ENCODE assay signal across 8 cellular contexts in genomic region chr9:90226839-90227338, GRCh38.
DNase-seq lines count a peak whose midpoint lies in the region; ATAC-seq, FAIRE-seq and TF ChIP-seq lines count a peak whose summit lies in the region.
"Not testable (repeated sequence)": the region's sequence is repeated elsewhere in the genome, so short reads cannot be mapped to it uniquely, and the experiment has no call there.

No MANE protein-coding gene starts in this region.

- in situ Hi-C loops in HepG2 (cut with HindIII; ENCODE audit: extremely low pct_ligation_motif_present, low pct_unique_long_range_greater_than_20kb): loop anchor here (25.0 kb wide), 1 partner anchor 635 kb away; no protein-coding TSS in a partner anchor

- peak; percentile 68 for TF ChIP-seq RAD21 in HepG2 (CRISPR knock-in tag; IDR thresholded peaks at IDR 0.05)

- H3K27ac ChIP-seq in dorsolateral prefrontal cortex; HepG2 (ENCODE audit: extremely low read length, insufficient read depth, low read length); vagina: not testable (repeated sequence)

- POLR2A ChIA-PET in HepG2 (lab: Yijun Ruan, JAX): not testable (repeated sequence)

- not testable (repeated sequence) for BruUV-seq in HepG2 (replicated peaks; lab: Mats Ljungman, UMichigan)

- not testable (repeated sequence) for FAIRE-seq in HepG2 (lab: Jason Lieb, UNC)

- H3K79me2 ChIP-seq in HepG2 (ENCODE audit: insufficient read depth, low read length): not testable (repeated sequence)

- H3K36me3 ChIP-seq in HepG2 (replicated peaks in 1 of 2; ENCODE audit: control insufficient read depth in 1 of 2, insufficient read depth in 2 of 2, low read length in 2 of 2); vagina: not testable (repeated sequence)

- not testable (repeated sequence) for H3K4me1 ChIP-seq in HepG2 (ENCODE audit: insufficient read depth, low read length); vagina

- H3K27me3 ChIP-seq in dorsolateral prefrontal cortex; HepG2 (ENCODE audit: control insufficient read depth in 1 of 2, insufficient read depth in 2 of 2, low read length in 2 of 2); vagina: not testable (repeated sequence)

- TF ChIP-seq EP300 in HepG2 (IDR thresholded peaks at IDR 0.05; ENCODE audit: low read depth in 2 of 2, low read length in 2 of 2); HepG2 (CRISPR knock-in tag; IDR thresholded peaks at IDR 0.05; ENCODE audit: borderline replicate concordance): not testable (repeated sequence)

- ATAC-seq in HepG2: not testable (repeated sequence)

- intact Hi-C loops in dorsolateral prefrontal cortex (cut with DNase I): loop anchor here (5.0 to 10.0 kb wide), 3 partner anchors 415 to 548 kb away; partner anchors contain the start of gene DIRAS2 (in 2 of the 2)
- intact Hi-C loops in HepG2 (cut with micrococcal nuclease; ENCODE audit: unreplicated experiment): loop anchor here (5.0 kb wide), 1 partner anchor 530 kb away; no protein-coding TSS in a partner anchor
- intact Hi-C loops in vagina (cut with DNase I): not testable (repeated sequence)

- TF ChIP-seq POLR2A in HepG2 (IDR thresholded peaks at IDR 0.05; ENCODE audit: insufficient read depth in 1 of 2, low read depth in 2 of 2, low read length in 2 of 2); vagina (IDR thresholded peaks at IDR 0.05): not testable (repeated sequence)

- 13% methylated on average over 5 of the region's 10 CpGs for WGBS in HepG2 (ENCODE audit: low lambda C conversion rate)

- H4K20me1 ChIP-seq in HepG2 (ENCODE audit: insufficient read depth, low read length): not testable (repeated sequence)

- TF ChIP-seq CTCF in GM12865 (IDR thresholded peaks at IDR 0.05; ENCODE audit: insufficient read depth, low read depth, low read length, missing control alignments) (peak; percentile 54), dorsolateral prefrontal cortex (IDR thresholded peaks at IDR 0.05 in 54 of 56, conservative IDR thresholded peaks at IDR 0.05 in 2 of 56; ENCODE audit: low read depth in 1 of 56, partially characterized antibody in 56 of 56) (peak; percentile 55 to 88 (median 74)), HepG2 (CRISPR knock-in tag; IDR thresholded peaks at IDR 0.05) (peak; percentile 70), vagina (IDR thresholded peaks at IDR 0.05) (peak; percentile 34 to 53 (median 39))

- CTCF ChIA-PET in HepG2 (lab: Yijun Ruan, JAX; ENCODE audit: low intra/inter-chr PET ratio, low total read pairs): interaction anchor here (1.1 to 1.4 kb wide), 3 partner anchors 85 to 644 kb away, joined by 3 to 8 read pairs (median 3); no protein-coding TSS in a partner anchor

- not testable (repeated sequence) for H3K4me3 ChIP-seq in GM12865 (ENCODE audit: low read depth, low read length); dorsolateral prefrontal cortex; HepG2 (replicated peaks in 1 of 3; ENCODE audit: insufficient read depth in 1 of 3, low read depth in 2 of 3, low read length in 3 of 3); vagina

- not testable (repeated sequence) for H2AFZ ChIP-seq in HepG2 (ENCODE audit: low read length)

- H3K9ac ChIP-seq in HepG2 (ENCODE audit: insufficient read depth, low read depth, low read length): not testable (repeated sequence)

- DNase-seq in GM12865 (ENCODE audit: low read depth): peak; percentile 73
- peak; percentile 38 for DNase-seq in NCI-H146 treated with DMSO at 0.1 percent for 48 hours (lab: John Stamatoyannopoulos, UW; ENCODE audit: unreplicated experiment)
- DNase-seq in SIG-M5 treated with dmso at 0.1 percent for 504 hours (lab: John Stamatoyannopoulos, UW; ENCODE audit: unreplicated experiment): peak; percentile 24
- DNase-seq in activated T-cell treated with anti-CD3 and anti-CD28 coated beads for 24 hours (ENCODE audit: low read depth): peak; percentile 51
- DNase-seq in dorsolateral prefrontal cortex: peak in 9 of 10 donors; percentile 28 to 76 (median 62)
- DNase-seq in HepG2 (ENCODE audit: low spot score): peak; percentile 29
- peak; percentile 51 to 63 (median 59) for DNase-seq in stimulated activated CD4-positive, alpha-beta T cell treated with anti-CD3 and anti-CD28 coated beads, Interleukin-12 subunit alpha, Interleukin-12 subunit beta, amount 100 ng/mL, for 48 hours (ENCODE audit: low read depth in 2 of 3, low spot score in 1 of 3)
- not testable (repeated sequence) for DNase-seq in vagina (ENCODE audit: extremely low spot score in 2 of 2)

- not testable (repeated sequence) for H3K4me2 ChIP-seq in HepG2 (ENCODE audit: low read depth, low read length)

- not testable (repeated sequence) for H3K9me3 ChIP-seq in HepG2 (ENCODE audit: low read length); vagina

TF ChIP-seq in HepG2, 621 proteins besides CTCF, POLR2A, EP300 and RAD21:
- TF ChIP-seq SMC3 (IDR thresholded peaks at IDR 0.05; ENCODE audit: low read length): peak; percentile 58; the same call in 1 of the 2 replicates
- peak; percentile 64 for TF ChIP-seq TFDP2 (CRISPR knock-in tag; IDR thresholded peaks at IDR 0.05)
- peak; percentile 46; the same call in 1 of the 2 replicates for TF ChIP-seq ZNF263 (CRISPR knock-in tag; IDR thresholded peaks at IDR 0.05)
- 0 out of 2 replicates have a peak, but pooled peaks have one; percentile 82 for TF ChIP-seq RELA (CRISPR knock-in tag; IDR thresholded peaks at IDR 0.05)
- TF ChIP-seq FOSL2 (CRISPR knock-in tag; IDR thresholded peaks at IDR 0.05): peak; percentile 76
- peak; percentile 82 for TF ChIP-seq STAG1 (CRISPR knock-in tag; IDR thresholded peaks at IDR 0.05)
- peak; percentile 57; the same call in 1 of the 2 replicates for TF ChIP-seq TFDP1 (CRISPR knock-in tag; IDR thresholded peaks at IDR 0.05; ENCODE audit: borderline replicate concordance)
- TF ChIP-seq FOXK1 (CRISPR knock-in tag; IDR thresholded peaks at IDR 0.05; ENCODE audit: borderline replicate concordance, low read depth): peak; percentile 14; the same call in 1 of the 2 replicates
